ENCODE assay signal across 8 cellular contexts in genomic region chr14:89185919-89186849, GRCh38.
DNase-seq lines count a peak whose midpoint lies in the region; ATAC-seq and TF ChIP-seq lines count a peak whose summit lies in the region.

No MANE protein-coding gene starts in this region.

- in situ Hi-C loops in astrocyte of the spinal cord (cut with HindIII; ENCODE audit: low sequenced_read_pairs): no loop called here

- H3K4me3 ChIP-seq in HFF-Myc (replicated peaks; ENCODE audit: low read depth, low read length) (no peak overlapping the region), astrocyte of the spinal cord (ENCODE audit: low read depth, low read length) (no peak overlapping the region)

- intact Hi-C loops in left colon (cut with DNase I, micrococcal nuclease): no loop called here

- ATAC-seq in left colon (peak; percentile 59), GM19351 (IDR thresholded peaks at IDR 0.05; ENCODE audit: unreplicated experiment) (no peak), GM18870 (IDR thresholded peaks at IDR 0.05; ENCODE audit: unreplicated experiment) (no peak), HG02970 (IDR thresholded peaks at IDR 0.05; ENCODE audit: low FRiP score, unreplicated experiment) (no peak)

- DNase-seq in AG08396 (ENCODE audit: low spot score) (peak; percentile 41), HFF-Myc (ENCODE audit: extremely low read depth, low read depth) (peak; percentile 46), astrocyte of the spinal cord (ENCODE audit: low read depth, low spot score) (peak; percentile 61), left colon (no peak), HuH-7 (ENCODE audit: low spot score) (no peak)

- TF ChIP-seq CTCF in HFF-Myc (IDR thresholded peaks at IDR 0.05; ENCODE audit: low read depth, low read length, missing control alignments) (no peak), astrocyte of the spinal cord (IDR thresholded peaks at IDR 0.05; ENCODE audit: low read depth, low read length) (no peak)

Comparison
In these comparisons a context has a peak if more than half of its experiments do, and no peak if none do; other contexts are left out.
1. DNase-seq: peak in AG08396 (single experiment), HFF-Myc (single experiment) and astrocyte of the spinal cord (single experiment); none in left colon (0 of 2) and HuH-7 (single experiment).